ENCODE assay signal across 19 cellular contexts in the genomic region with DNA sequence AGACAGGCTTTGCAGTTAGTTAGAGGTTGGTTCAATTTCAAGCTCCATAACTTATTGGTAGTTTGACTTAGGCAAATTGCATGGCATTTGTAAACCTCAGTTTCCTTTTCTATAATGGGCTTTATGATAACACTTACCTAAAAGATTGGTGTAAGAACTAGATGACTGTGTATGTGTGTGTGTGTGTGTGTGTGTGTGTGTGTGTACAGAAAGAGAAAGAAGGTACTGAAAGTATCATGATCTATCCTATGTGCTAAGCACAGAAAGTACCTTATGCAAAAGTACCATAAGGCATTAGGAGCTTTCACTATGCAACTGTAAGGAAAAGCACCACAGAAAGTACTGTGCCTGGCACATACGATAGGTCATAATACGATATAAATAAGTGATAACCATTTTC.
A peak's percentile ranks its signal among the peaks of the same experiment; 100 is the strongest.
DNase-seq lines count a peak whose midpoint lies in the region; ATAC-seq lines count a peak whose summit lies in the region.
"Had no signal": no experiment of that assay in that cellular context is flagged by ENCODE, and none has a peak within 500 bp of the region (broad histone marks: within the 10 kb centered on the region; RNA-seq: fewer than 3 reads in every experiment).

No MANE protein-coding gene starts in this region.

- no peak overlapping the region for H3K23ac ChIP-seq in mesenchymal stem cell (ENCODE audit: low read length in 2 of 2)

- H3K4me1 ChIP-seq in Karpas-422 (ENCODE audit: low read length) (no peaks in the 10 kb centered on the region), mesenchymal stem cell (ENCODE audit: control insufficient read depth, insufficient read depth, low read depth, low read length) (no peaks in the 10 kb centered on the region)
- H3K4me1 ChIP-seq: body of pancreas, left ventricle myocardium inferior, transverse colon had no signal

- H2BK5ac ChIP-seq in mesenchymal stem cell (ENCODE audit: low read depth, low read length, poor library complexity, severe bottlenecking): no peak overlapping the region

- no peaks in the 10 kb centered on the region for H3K27me3 ChIP-seq in Karpas-422 (ENCODE audit: low read length)
- no peaks in the 10 kb centered on the region for H3K27me3 ChIP-seq in mesenchymal stem cell (ENCODE audit: control insufficient read depth in 1 of 2, insufficient read depth in 1 of 2, low read length in 2 of 2)
- H3K27me3 ChIP-seq: body of pancreas, dorsolateral prefrontal cortex, transverse colon had no signal

- H2AK5ac ChIP-seq in mesenchymal stem cell (ENCODE audit: low read length, severe bottlenecking): no peak overlapping the region

- H2BK15ac ChIP-seq in mesenchymal stem cell (ENCODE audit: low read depth, poor library complexity, severe bottlenecking): no peak overlapping the region

- 95% methylated on average over 2 of the region's 2 CpGs for WGBS in mesenchymal stem cell

- H2BK12ac ChIP-seq in mesenchymal stem cell (ENCODE audit: low read length in 2 of 2): no peak overlapping the region

- no peak overlapping the region for H3K4me3 ChIP-seq in Karpas-422 (ENCODE audit: low read length)
- H3K4me3 ChIP-seq in mesenchymal stem cell (ENCODE audit: insufficient read depth in 1 of 2, low read depth in 1 of 2, low read length in 2 of 2): no peak overlapping the region
- H3K4me3 ChIP-seq: body of pancreas, dorsolateral prefrontal cortex, left ventricle myocardium inferior, SK-N-MC, transverse colon had no signal

- no peaks in the 10 kb centered on the region for H3K79me1 ChIP-seq in mesenchymal stem cell (replicated peaks; ENCODE audit: low read length, poor library complexity, severe bottlenecking)

- H3K9me3 ChIP-seq in Karpas-422 (ENCODE audit: low read length): no peaks in the 10 kb centered on the region
- no peaks in the 10 kb centered on the region for H3K9me3 ChIP-seq in mesenchymal stem cell (ENCODE audit: control insufficient read depth, low read length)
- H3K9me3 ChIP-seq: body of pancreas, left ventricle myocardium inferior, transverse colon had no signal

- H3K18ac ChIP-seq in mesenchymal stem cell (ENCODE audit: low read depth in 1 of 2, low read length in 2 of 2): no peak overlapping the region

- H3K27me3 Mint-ChIP-seq in stimulated activated memory B cell treated with anti-CD40 and anti-IgM and Interleukin-4, amounts not matched to agents 10 μg/mL and 1 μg/mL and 100 μg/mL, for 72 hours: no peaks in the 10 kb centered on the region

- ATAC-seq in GM18508 (IDR thresholded peaks at IDR 0.05; ENCODE audit: insufficient read depth, unreplicated experiment) (peak; percentile 84), GM21360 (IDR thresholded peaks at IDR 0.05; ENCODE audit: unreplicated experiment) (peak; percentile 97), HG02943 (IDR thresholded peaks at IDR 0.05; ENCODE audit: low read depth, unreplicated experiment) (peak; percentile 63), HG03521 (IDR thresholded peaks at IDR 0.05; ENCODE audit: unreplicated experiment) (peak; percentile 79)
- ATAC-seq in stimulated activated memory B cell treated with anti-CD40 and anti-IgM and Interleukin-4, amounts not matched to agents 10 μg/mL and 1 μg/mL and 100 μg/mL, for 72 hours: no peak
- ATAC-seq: activated CD8-positive, alpha-beta T cell treated with anti-CD3 and anti-CD28 coated beads, Interleukin-2, amount 10 ng/mL, durations not matched to agents 7 days and 5 days; body of pancreas; natural killer cell had no signal

- H2BK120ac ChIP-seq in mesenchymal stem cell (ENCODE audit: low read depth, low read length): no peak overlapping the region

- H3K27ac Mint-ChIP-seq in stimulated activated memory B cell treated with anti-CD40 and anti-IgM and Interleukin-4, amounts not matched to agents 10 μg/mL and 1 μg/mL and 100 μg/mL, for 72 hours: no peak overlapping the region
- H3K27ac Mint-ChIP-seq: activated CD8-positive, alpha-beta T cell treated with anti-CD3 and anti-CD28 coated beads, Interleukin-2, amount 10 ng/mL, durations not matched to agents 7 days and 5 days; IgD-negative memory B cell; natural killer cell had no signal

- H3K9me2 ChIP-seq in Karpas-422 (replicated peaks; ENCODE audit: insufficient read depth, low read length): no peaks in the 10 kb centered on the region

- H3K4me2 ChIP-seq in Karpas-422 (ENCODE audit: low read depth, low read length, poor library complexity, severe bottlenecking) (no peak overlapping the region), mesenchymal stem cell (ENCODE audit: low read length, poor library complexity, severe bottlenecking) (no peak overlapping the region)

- H3K36me3 ChIP-seq in Karpas-422 (ENCODE audit: insufficient read depth, low read length) (no peaks in the 10 kb centered on the region), mesenchymal stem cell (ENCODE audit: control insufficient read depth in 1 of 2, insufficient read depth in 2 of 2, low read depth in 1 of 2, low read length in 2 of 2) (no peaks in the 10 kb centered on the region)
- H3K36me3 ChIP-seq: left ventricle myocardium inferior, transverse colon had no signal

- H3K79me2 ChIP-seq in Karpas-422 (ENCODE audit: low read length): no peaks in the 10 kb centered on the region

- DNase-seq in globus pallidus (ENCODE audit: low spot score): no peak
- no peak for DNase-seq in Karpas-422
- no peak for DNase-seq in mesenchymal stem cell
- DNase-seq: activated CD8-positive, alpha-beta T cell treated with anti-CD3 and anti-CD28 coated beads, Interleukin-2, amount 10 ng/mL, durations not matched to agents 7 days and 5 days; activated naive CD4-positive, alpha-beta T cell; body of pancreas; dorsolateral prefrontal cortex; left ventricle myocardium inferior; natural killer cell; NCI-H1105; NCI-H446 treated with DMSO at 0.1 percent for 48 hours; transverse colon had no signal

- H3K4ac ChIP-seq in mesenchymal stem cell (ENCODE audit: low read depth in 1 of 2, low read length in 2 of 2): no peak overlapping the region

- no peaks in the 10 kb centered on the region for H3K9me3 Mint-ChIP-seq in stimulated activated memory B cell treated with anti-CD40 and anti-IgM and Interleukin-4, amounts not matched to agents 10 μg/mL and 1 μg/mL and 100 μg/mL, for 72 hours

- H3K27ac ChIP-seq in Karpas-422 (ENCODE audit: low read length): no peak overlapping the region
- H3K27ac ChIP-seq in mesenchymal stem cell (ENCODE audit: low read length, poor library complexity, severe bottlenecking): no peak overlapping the region
- H3K27ac ChIP-seq: body of pancreas, dorsolateral prefrontal cortex, left ventricle myocardium inferior, SK-N-MC, transverse colon had no signal

- H4K8ac ChIP-seq in mesenchymal stem cell (ENCODE audit: low read length): no peak overlapping the region

- H3K14ac ChIP-seq in mesenchymal stem cell (ENCODE audit: low read length in 2 of 2): no peak overlapping the region

- H3K4me1 Mint-ChIP-seq in stimulated activated memory B cell treated with anti-CD40 and anti-IgM and Interleukin-4, amounts not matched to agents 10 μg/mL and 1 μg/mL and 100 μg/mL, for 72 hours: no peaks in the 10 kb centered on the region
- H3K4me1 Mint-ChIP-seq: IgD-negative memory B cell, natural killer cell had no signal

- no peaks in the 10 kb centered on the region for H4K20me1 ChIP-seq in Karpas-422 (ENCODE audit: insufficient read depth, low read depth, low read length)

- H3K36me3 Mint-ChIP-seq in stimulated activated memory B cell treated with anti-CD40 and anti-IgM and Interleukin-4, amounts not matched to agents 10 μg/mL and 1 μg/mL and 100 μg/mL, for 72 hours: no peaks in the 10 kb centered on the region
- H3K36me3 Mint-ChIP-seq: IgD-negative memory B cell, natural killer cell had no signal

- H3K4me3 Mint-ChIP-seq in stimulated activated memory B cell treated with anti-CD40 and anti-IgM and Interleukin-4, amounts not matched to agents 10 μg/mL and 1 μg/mL and 100 μg/mL, for 72 hours: no peak overlapping the region
- H3K4me3 Mint-ChIP-seq: activated CD8-positive, alpha-beta T cell treated with anti-CD3 and anti-CD28 coated beads, Interleukin-2, amount 10 ng/mL, durations not matched to agents 7 days and 5 days; IgD-negative memory B cell; natural killer cell had no signal

- H2AFZ ChIP-seq in Karpas-422 (ENCODE audit: low read length) (no peak overlapping the region), mesenchymal stem cell (ENCODE audit: low read depth, low read length) (no peak overlapping the region)

- H4K91ac ChIP-seq in mesenchymal stem cell (ENCODE audit: low read length): no peak overlapping the region

- H3K9ac ChIP-seq in Karpas-422 (ENCODE audit: low read length): no peak overlapping the region
- no peak overlapping the region for H3K9ac ChIP-seq in mesenchymal stem cell (ENCODE audit: low read length)
